21 cellular contexts compared by ENCODE assay signal in genomic region chr1:95249929-95250328, GRCh38.
"Had no signal": no experiment of that assay in that cellular context is flagged by ENCODE, and none has a peak within 500 bp of the region (broad histone marks: within the 10 kb centered on the region; RNA-seq: fewer than 3 reads in every experiment).

No MANE protein-coding gene starts in this region.

- H3K36me3 ChIP-seq: colonic mucosa, prostate gland had no signal

- H3K27ac ChIP-seq: body of pancreas, colonic mucosa, neural progenitor cell, prostate gland, sigmoid colon, spleen, tibial artery had no signal

- H3K27me3 ChIP-seq: body of pancreas, colonic mucosa, neural progenitor cell, sigmoid colon, spleen, tibial artery had no signal

- ATAC-seq: activated CD8-positive, alpha-beta T cell treated with anti-CD3 and anti-CD28 coated beads, Interleukin-2, amount 10 ng/mL, durations not matched to agents 7 days and 5 days; body of pancreas; naive thymus-derived CD4-positive, alpha-beta T cell had no signal

- H3K4me1 ChIP-seq: body of pancreas, colonic mucosa, prostate gland, spleen, tibial artery had no signal

- H3K9me3 ChIP-seq: body of pancreas, colonic mucosa, prostate gland, sigmoid colon, tibial artery had no signal

- H3K4me3 ChIP-seq: body of pancreas, colonic mucosa, neural progenitor cell, prostate gland, sigmoid colon, spleen, tibial artery had no signal

- DNase-seq: activated CD4-positive, alpha-beta T cell treated with anti-CD3 and anti-CD28 coated beads, Interleukin-2, amount 10 ng/mL, durations not matched to agents 7 days and 5 days; activated CD8-positive, alpha-beta T cell treated with anti-CD3 and anti-CD28 coated beads, Interleukin-2, amount 10 ng/mL, durations not matched to agents 7 days and 5 days; activated naive CD4-positive, alpha-beta T cell treated with Interleukin-2 at 50 U/mL for 16 hours; activated naive CD8-positive, alpha-beta T cell treated with anti-CD3 and anti-CD28 coated beads, Interleukin-2, amount 10 ng/mL, durations not matched to agents 7 days and 5 days; activated T-cell treated with anti-CD3 and anti-CD28 coated beads, Interleukin-2, amount 50 U/mL, for 24 hours; body of pancreas; colonic mucosa; endodermal cell; foreskin melanocyte; immature natural killer cell; kidney glomerular epithelial cell; mesenchymal stem cell; naive thymus-derived CD4-positive, alpha-beta T cell; sigmoid colon; spleen; stimulated activated CD4-positive, alpha-beta T cell treated with anti-CD3 and anti-CD28 coated beads, Interleukin-4, amount 100 ng/mL, for 4 hours; stimulated activated naive CD4-positive, alpha-beta T cell; substantia nigra; tibial artery had no signal
